ENCODE assay signal across 17 cellular contexts in the genomic region with DNA sequence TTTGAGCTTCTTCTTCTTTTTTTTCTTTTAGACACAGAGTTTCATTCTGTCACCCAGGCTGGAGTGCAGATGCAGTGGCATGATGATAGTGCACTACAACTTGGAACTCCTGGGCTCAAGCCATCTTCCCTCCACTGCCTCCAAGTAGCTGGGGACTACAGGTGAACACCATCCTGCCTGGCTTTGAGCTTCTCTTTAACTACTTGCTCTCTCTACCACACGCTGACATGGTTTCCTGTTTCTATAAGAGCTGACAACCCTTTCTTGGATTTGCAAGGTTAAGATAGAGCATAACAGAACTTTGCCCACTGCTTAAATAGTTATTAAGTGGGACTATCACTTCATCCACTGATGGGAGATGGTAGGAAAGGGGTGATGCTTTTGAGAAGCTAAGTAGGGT.
DNase-seq lines count a peak whose midpoint lies in the region; ATAC-seq and TF ChIP-seq lines count a peak whose summit lies in the region.
"Had no signal": no experiment of that assay in that cellular context is flagged by ENCODE, and none has a peak within 500 bp of the region (broad histone marks: within the 10 kb centered on the region; RNA-seq: fewer than 3 reads in every experiment).

No MANE protein-coding gene starts in this region.

- CTCF ChIA-PET in PC-9 (lab: Charles Lee), result no interaction called here

- H3K4me2 ChIP-seq in PC-9, result peak overlapping the region; percentile 83

- no peaks in the 10 kb centered on the region for H3K9me3 Mint-ChIP-seq in natural killer cell treated with Interleukin-12 subunit alpha and Interleukin-12 subunit beta and Interleukin-15 and Interleukin-18, amount 100 ng/mL, for 72 hours
- no peaks in the 10 kb centered on the region for H3K9me3 Mint-ChIP-seq in natural killer cell
- H3K9me3 Mint-ChIP-seq: activated B cell treated with CpG ODN at 0.5 μM for 24 hours, nephron progenitor cell had no signal

- no peaks in the 10 kb centered on the region for H3K9me2 ChIP-seq in PC-9 (ENCODE audit: insufficient read depth)

- peaks cover 42 to 51% of the 10 kb centered on the region in 2 donors for H3K4me1 Mint-ChIP-seq in natural killer cell treated with Interleukin-12 subunit alpha and Interleukin-12 subunit beta and Interleukin-15 and Interleukin-18, amount 100 ng/mL, for 72 hours (ENCODE audit: low read depth in 2 of 2)
- H3K4me1 Mint-ChIP-seq in natural killer cell, result peaks cover 48 to 63% of the 10 kb centered on the region in 2 donors

- H4K20me1 ChIP-seq in PC-9 (ENCODE audit: insufficient read depth), result no peaks in the 10 kb centered on the region

- no peak for DNase-seq in natural killer cell treated with Interleukin-12 subunit alpha and Interleukin-12 subunit beta and Interleukin-15 and Interleukin-18, amount 100 ng/mL, for 72 hours (ENCODE audit: low spot score)
- DNase-seq in natural killer cell (no peak), PC-9 (no peak), epithelial cell of prostate (ENCODE audit: low read depth, low spot score) (no peak), SK-N-DZ (ENCODE audit: low spot score) (no peak), posterior vena cava (ENCODE audit: low spot score) (no peak)
- no peak for DNase-seq in activated T-cell treated with anti-CD3 and anti-CD28 coated beads, Interleukin-2, amount 50 U/mL, for 1 hour
- DNase-seq: activated B cell treated with CpG ODN at 0.5 μM for 24 hours, activated gamma-delta T cell treated with Interleukin-2 at 50 U/mL for 16 hours, Kasumi-1, mesenchymal stem cell, NCI-H1092, nephron progenitor cell, Peyer's patch, thyroid gland had no signal

- H3K27me3 ChIP-seq in PC-9 (ENCODE audit: insufficient read depth, low read depth), result no peaks in the 10 kb centered on the region
- H3K27me3 ChIP-seq: Peyer's patch, thyroid gland had no signal

- H3K79me2 ChIP-seq in PC-9 (ENCODE audit: low read depth), result 0 out of 2 replicates have a peak, but pooled peaks cover 9% of the 10 kb centered on the region

- H2AFZ ChIP-seq in PC-9, result no peak overlapping the region

- POLR2A ChIA-PET in PC-9 (lab: Charles Lee; ENCODE audit: unreplicated experiment), result interaction anchor here (1.3 kb wide), 1 partner anchor 71 kb away, joined by 6 read pairs; no protein-coding TSS in a partner anchor

- no peak for ATAC-seq in natural killer cell treated with Interleukin-12 subunit alpha and Interleukin-12 subunit beta and Interleukin-15 and Interleukin-18, amount 100 ng/mL, for 72 hours
- ATAC-seq in natural killer cell (no peak), GM19328 (IDR thresholded peaks at IDR 0.05; ENCODE audit: unreplicated experiment) (no peak)

- H3F3A ChIP-seq in PC-9 (ENCODE audit: insufficient read depth, low read depth), result peaks cover 39% of the 10 kb centered on the region

- intact Hi-C loops in natural killer cell (cut with micrococcal nuclease) (loop anchor here (5.0 kb wide), 1 partner anchor 152 kb away; no protein-coding TSS in a partner anchor), PC-9 (cut with micrococcal nuclease; ENCODE audit: unreplicated experiment) (loop anchor here (1.0 to 10.0 kb wide), 9 partner anchors 18 to 566 kb away; a partner anchor contains a TSS), posterior vena cava (cut with DNase I) (no loop called here)

- H3K4me1 ChIP-seq in PC-9 (replicated peaks; ENCODE audit: insufficient read depth), result peaks cover 73% of the 10 kb centered on the region

- peak overlapping the region; percentile 99 for H3K27ac ChIP-seq in PC-9
- H3K27ac ChIP-seq in epithelial cell of prostate, result peak overlapping the region; percentile 99
- H3K27ac ChIP-seq: Peyer's patch, SJSA1, thyroid gland had no signal

- 0 out of 2 replicates have a peak, but pooled peaks cover 5% of the 10 kb centered on the region for H3K9me3 ChIP-seq in PC-9 (ENCODE audit: insufficient read depth, low read depth)
- H3K9me3 ChIP-seq: Peyer's patch, thyroid gland had no signal

- H3K4me3 Mint-ChIP-seq in natural killer cell treated with Interleukin-12 subunit alpha and Interleukin-12 subunit beta and Interleukin-15 and Interleukin-18, amount 100 ng/mL, for 72 hours, result peak overlapping the region; percentile 13
- no peak overlapping the region for H3K4me3 Mint-ChIP-seq in natural killer cell
- H3K4me3 Mint-ChIP-seq: activated B cell treated with CpG ODN at 0.5 μM for 24 hours, nephron progenitor cell had no signal

- H3K27me3 Mint-ChIP-seq in natural killer cell treated with Interleukin-12 subunit alpha and Interleukin-12 subunit beta and Interleukin-15 and Interleukin-18, amount 100 ng/mL, for 72 hours, result peaks cover 0 to 2% of the 10 kb centered on the region in 2 donors
- H3K27me3 Mint-ChIP-seq in natural killer cell (ENCODE audit: low read depth in 2 of 2), result no peaks in the 10 kb centered on the region
- H3K27me3 Mint-ChIP-seq: activated B cell treated with CpG ODN at 0.5 μM for 24 hours had no signal

- no TSS peak for BruUV-seq in PC-9 (replicated peaks; lab: Mats Ljungman, UMichigan)

- H3K27ac Mint-ChIP-seq in natural killer cell treated with Interleukin-12 subunit alpha and Interleukin-12 subunit beta and Interleukin-15 and Interleukin-18, amount 100 ng/mL, for 72 hours, result peak overlapping the region; percentile 7 to 60
- peak overlapping the region in 1 of 2 donors; percentile 76 for H3K27ac Mint-ChIP-seq in natural killer cell
- H3K27ac Mint-ChIP-seq: nephron progenitor cell had no signal

- H3K4me3 ChIP-seq in PC-9, result peak overlapping the region; percentile 15; the same call in 1 of the 2 replicates
- H3K4me3 ChIP-seq: Peyer's patch, SJSA1, thyroid gland had no signal

- H3K36me3 Mint-ChIP-seq in natural killer cell treated with Interleukin-12 subunit alpha and Interleukin-12 subunit beta and Interleukin-15 and Interleukin-18, amount 100 ng/mL, for 72 hours, result no peaks in the 10 kb centered on the region
- H3K36me3 Mint-ChIP-seq in natural killer cell, result no peaks in the 10 kb centered on the region

- no peaks in the 10 kb centered on the region for H3K36me3 ChIP-seq in PC-9 (ENCODE audit: low read depth)
- H3K36me3 ChIP-seq: Peyer's patch, SJSA1, thyroid gland had no signal

- TF ChIP-seq CTCF in natural killer cell (IDR thresholded peaks at IDR 0.05) (no peak), PC-9 (conservative IDR thresholded peaks at IDR 0.05) (no peak)

Comparison
In these comparisons a context has a peak if more than half of its experiments do, and no peak if none do; other contexts are left out.
1. intact Hi-C loops: an anchor here in natural killer cell (5.0 kb wide) and PC-9 (1.0 to 10.0 kb wide); none called in posterior vena cava.